ENCODE assay signal across 12 cellular contexts in genomic region chr10:21702633-21703111, GRCh38.
DNase-seq lines count a peak whose midpoint lies in the region; ATAC-seq and TF ChIP-seq lines count a peak whose summit lies in the region.
"Had no signal": no experiment of that assay in that cellular context is flagged by ENCODE, and none has a peak within 500 bp of the region (broad histone marks: within the 10 kb centered on the region; RNA-seq: fewer than 3 reads in every experiment).

No MANE protein-coding gene starts in this region.

- H3K9me3 ChIP-seq in smooth muscle cell (replicated peaks; ENCODE audit: low read depth), result peaks cover 11% of the 10 kb centered on the region

- no peak for TF ChIP-seq CTCF in natural killer cell (IDR thresholded peaks at IDR 0.05)
- no peak for TF ChIP-seq CTCF in smooth muscle cell (IDR thresholded peaks at IDR 0.05; ENCODE audit: borderline replicate concordance, insufficient read depth, poor library complexity, severe bottlenecking)

- H3K4me3 Mint-ChIP-seq in activated CD4-positive, alpha-beta T cell treated with anti-CD3 and anti-CD28 coated beads, Interleukin-2, amount 10 ng/mL, durations not matched to agents 24 days and 14 days, result peak overlapping the region; percentile 54
- peak overlapping the region; percentile 32 for H3K4me3 Mint-ChIP-seq in natural killer cell

- H3K4me1 ChIP-seq in smooth muscle cell (ENCODE audit: low read depth), result no peaks in the 10 kb centered on the region
- H3K4me1 ChIP-seq: parathyroid adenoma had no signal

- peaks cover 74% of the 10 kb centered on the region for H3K79me2 ChIP-seq in smooth muscle cell (ENCODE audit: low read depth)

- peaks cover 33% of the 10 kb centered on the region for H3K4me1 Mint-ChIP-seq in activated CD4-positive, alpha-beta T cell treated with anti-CD3 and anti-CD28 coated beads, Interleukin-2, amount 10 ng/mL, durations not matched to agents 24 days and 14 days
- peaks cover 34 to 36% of the 10 kb centered on the region in 2 donors for H3K4me1 Mint-ChIP-seq in natural killer cell

- H3K36me3 ChIP-seq in smooth muscle cell (ENCODE audit: low read depth), result peaks cover 10% of the 10 kb centered on the region

- no peak overlapping the region for H3K4me3 ChIP-seq in smooth muscle cell
- H3K4me3 ChIP-seq: A549, ascending aorta had no signal

- no peak overlapping the region for H3K27ac ChIP-seq in smooth muscle cell (ENCODE audit: low read depth)
- H3K27ac ChIP-seq: A549, ascending aorta, parathyroid adenoma had no signal

- H4K20me1 ChIP-seq in smooth muscle cell (ENCODE audit: low read depth), result peaks cover 48% of the 10 kb centered on the region

- peak; percentile 63 for ATAC-seq in HG02623 (IDR thresholded peaks at IDR 0.05; ENCODE audit: unreplicated experiment)
- ATAC-seq in natural killer cell, result no peak
- ATAC-seq: A549 had no signal

- H3K36me3 Mint-ChIP-seq in activated CD4-positive, alpha-beta T cell treated with anti-CD3 and anti-CD28 coated beads, Interleukin-2, amount 10 ng/mL, durations not matched to agents 24 days and 14 days (ENCODE audit: low read depth), result peaks cover 54% of the 10 kb centered on the region
- peaks cover 23% of the 10 kb centered on the region for H3K36me3 Mint-ChIP-seq in natural killer cell

- H3K27me3 ChIP-seq in smooth muscle cell (ENCODE audit: low read depth), result no peaks in the 10 kb centered on the region
- H3K27me3 ChIP-seq: ascending aorta had no signal

- peak; percentile 75 for DNase-seq in activated CD4-positive, alpha-beta T cell treated with anti-CD3 and anti-CD28 coated beads, Interleukin-2, amount 10 ng/mL, durations not matched to agents 24 days and 14 days
- DNase-seq in activated CD4-positive, alpha-beta T cell treated with anti-CD3 and anti-CD28 coated beads, Interleukin-2, amount 50 U/mL, for 48 hours, result no peak
- peak; percentile 18 for DNase-seq in M059J (ENCODE audit: low read depth)
- no peak for DNase-seq in natural killer cell
- no peak for DNase-seq in smooth muscle cell (lab: John Stamatoyannopoulos, UW; ENCODE audit: unreplicated experiment)
- no peak for DNase-seq in NCI-H146 treated with DMSO at 0.1 percent for 48 hours (lab: John Stamatoyannopoulos, UW; ENCODE audit: unreplicated experiment)
- no peak for DNase-seq in DMS 273 treated with DMSO at 0.1 percent for 48 hours (lab: John Stamatoyannopoulos, UW)
- DNase-seq: NCI-H187 treated with DMSO at 0.1 percent for 48 hours had no signal

- H3K9ac ChIP-seq in smooth muscle cell (ENCODE audit: low read depth), result no peak overlapping the region
- H3K9ac ChIP-seq: parathyroid adenoma had no signal

- no peaks in the 10 kb centered on the region for H3K27me3 Mint-ChIP-seq in activated CD4-positive, alpha-beta T cell treated with anti-CD3 and anti-CD28 coated beads, Interleukin-2, amount 10 ng/mL, durations not matched to agents 24 days and 14 days
- H3K27me3 Mint-ChIP-seq in natural killer cell (ENCODE audit: low read depth in 2 of 2), result no peaks in the 10 kb centered on the region

- intact Hi-C loops in activated CD4-positive, alpha-beta T cell treated with anti-CD3 and anti-CD28 coated beads, Interleukin-2, amount 10 ng/mL, durations not matched to agents 24 days and 14 days (cut with micrococcal nuclease), result loop anchor here (10.0 kb wide), 1 partner anchor 118 kb away; no protein-coding TSS in a partner anchor
- intact Hi-C loops in natural killer cell (cut with micrococcal nuclease), result no loop called here

- H2AFZ ChIP-seq in smooth muscle cell (ENCODE audit: low read depth), result no peak overlapping the region
- H2AFZ ChIP-seq: parathyroid adenoma had no signal

- WGBS in smooth muscle cell (ENCODE audit: low lambda C conversion rate), result 75% methylated on average over 2 of the region's 2 CpGs

- H3K27ac Mint-ChIP-seq in activated CD4-positive, alpha-beta T cell treated with anti-CD3 and anti-CD28 coated beads, Interleukin-2, amount 10 ng/mL, durations not matched to agents 24 days and 14 days, result peak overlapping the region; percentile 42
- H3K27ac Mint-ChIP-seq in natural killer cell, result peak overlapping the region; percentile 20 to 52

- H3K4me2 ChIP-seq in smooth muscle cell, result no peak overlapping the region
- H3K4me2 ChIP-seq: A549 had no signal

- H3K9me3 Mint-ChIP-seq in activated CD4-positive, alpha-beta T cell treated with anti-CD3 and anti-CD28 coated beads, Interleukin-2, amount 10 ng/mL, durations not matched to agents 24 days and 14 days, result peaks cover 22% of the 10 kb centered on the region
- peaks cover 6 to 17% of the 10 kb centered on the region in 2 donors for H3K9me3 Mint-ChIP-seq in natural killer cell

- H3F3A ChIP-seq in smooth muscle cell (ENCODE audit: low read depth), result no peaks in the 10 kb centered on the region

Comparison
In these comparisons a context has a peak if more than half of its experiments do, and no peak if none do; other contexts are left out.
1. DNase-seq: peak in activated CD4-positive, alpha-beta T cell treated with anti-CD3 and anti-CD28 coated beads, Interleukin-2, amount 10 ng/mL, durations not matched to agents 24 days and 14 days (single experiment) and M059J (single experiment); none in activated CD4-positive, alpha-beta T cell treated with anti-CD3 and anti-CD28 coated beads, Interleukin-2, amount 50 U/mL, for 48 hours (0 of 2), natural killer cell (single experiment), smooth muscle cell (single experiment), NCI-H146 treated with DMSO at 0.1 percent for 48 hours (single experiment) and DMS 273 treated with DMSO at 0.1 percent for 48 hours (single experiment).